ENCODE assay signal across 16 cellular contexts in genomic region chr4:23279377-23279988, GRCh38.
"Had no signal": no experiment of that assay in that cellular context is flagged by ENCODE, and none has a peak within 500 bp of the region (broad histone marks: within the 10 kb centered on the region; RNA-seq: fewer than 3 reads in every experiment).

No MANE protein-coding gene starts in this region.

- H3K27ac ChIP-seq: brain microvascular endothelial cell, gastrocnemius medialis, heart right ventricle, left ventricle myocardium inferior, psoas muscle, testis, upper lobe of right lung had no signal

- H3K36me3 ChIP-seq: brain microvascular endothelial cell, gastrocnemius medialis, heart right ventricle, left ventricle myocardium inferior, upper lobe of right lung had no signal

- H3K27me3 ChIP-seq: brain microvascular endothelial cell, gastrocnemius medialis, heart right ventricle, testis, upper lobe of right lung had no signal

- DNase-seq: activated CD4-positive, alpha-beta T cell treated with anti-CD3 and anti-CD28 coated beads, Interleukin-2, amount 10 ng/mL, durations not matched to agents 24 days and 14 days; activated naive CD4-positive, alpha-beta T cell treated with anti-CD3 and anti-CD28 coated beads, Interleukin-2, amount 50 U/mL, for 16 hours; brain microvascular endothelial cell; endodermal cell; gastrocnemius medialis; heart right ventricle; islet precursor cell; left ventricle myocardium inferior; mesenchymal stem cell; psoas muscle; stimulated activated CD4-positive, alpha-beta T cell treated with anti-CD3 and anti-CD28 coated beads, Interleukin-4, amount 100 ng/mL, for 1 hour; stimulated activated naive CD8-positive, alpha-beta T cell treated with anti-CD3 and anti-CD28 coated beads, Interleukin-15, amount 100 ng/mL, for 72 hours; T-helper 17 cell; testis; upper lobe of right lung had no signal

- ATAC-seq: gastrocnemius medialis; heart right ventricle; psoas muscle; stimulated activated naive CD8-positive, alpha-beta T cell treated with anti-CD3 and anti-CD28 coated beads, Interleukin-15, amount 100 ng/mL, for 72 hours; T-helper 17 cell; upper lobe of right lung; WTC11 had no signal

- H3K4me3 ChIP-seq: gastrocnemius medialis, heart right ventricle, left ventricle myocardium inferior, psoas muscle, testis, upper lobe of right lung had no signal

- H3K4me1 ChIP-seq: gastrocnemius medialis, heart right ventricle, left ventricle myocardium inferior, psoas muscle, testis, upper lobe of right lung had no signal
